8 cellular contexts compared by ENCODE assay signal in genomic region chr15:59104602-59104911, GRCh38. TPM values are rescaled to one million over a fixed set of nuclear protein-coding genes. Genes with fewer than 3 reads are reported as not detected.
A peak's percentile ranks its signal among the peaks of the same experiment; 100 is the strongest.
DNase-seq lines count a peak whose midpoint lies in the region; ATAC-seq and TF ChIP-seq lines count a peak whose summit lies in the region.

No MANE protein-coding gene starts in this region.

- H3K27ac ChIP-seq in iPS DF 6.9 (ENCODE audit: low read length) = no peak overlapping the region

- CTCF ChIA-PET in activated CD8-positive, alpha-beta T cell treated with anti-CD3 and anti-CD28 coated beads for 36 hours (lab: Charles Lee) = no interaction called here

- WGBS in iPS DF 6.9 (ENCODE audit: insufficient coverage, insufficient read length) = no CpG with 5 or more reads among the region's 9 CpGs

- peak overlapping the region; percentile 97 for H3K27ac Mint-ChIP-seq in activated CD8-positive, alpha-beta T cell treated with anti-CD3 and anti-CD28 coated beads for 36 hours
- H3K27ac Mint-ChIP-seq in stimulated activated naive B cell treated with anti-CD40 and anti-IgM and Interleukin-4, amounts not matched to agents 10 μg/mL and 1 μg/mL and 100 μg/mL, for 72 hours = peak overlapping the region; percentile 96

- no peaks in the 10 kb centered on the region for H3K27me3 Mint-ChIP-seq in activated CD8-positive, alpha-beta T cell treated with anti-CD3 and anti-CD28 coated beads for 36 hours
- no peaks in the 10 kb centered on the region for H3K27me3 Mint-ChIP-seq in stimulated activated naive B cell treated with anti-CD40 and anti-IgM and Interleukin-4, amounts not matched to agents 10 μg/mL and 1 μg/mL and 100 μg/mL, for 72 hours

- H3K27me3 ChIP-seq in iPS DF 6.9 (ENCODE audit: control insufficient read depth, insufficient read depth, low read length) = no peaks in the 10 kb centered on the region

- POLR2A ChIA-PET in activated CD8-positive, alpha-beta T cell treated with anti-CD3 and anti-CD28 coated beads for 36 hours (lab: Charles Lee) = no interaction called here

- no peaks in the 10 kb centered on the region for H3K9me3 ChIP-seq in iPS DF 6.9 (ENCODE audit: control insufficient read depth, insufficient read depth, low read length)

- ATAC-seq in Right ventricle myocardium inferior = peak; percentile 24
- ATAC-seq in activated CD8-positive, alpha-beta T cell treated with anti-CD3 and anti-CD28 coated beads for 36 hours = no peak
- ATAC-seq in stimulated activated naive B cell treated with anti-CD40 and anti-IgM and Interleukin-4, amounts not matched to agents 10 μg/mL and 1 μg/mL and 100 μg/mL, for 72 hours (replicated peaks) = no peak

- peaks cover 21% of the 10 kb centered on the region for H3K36me3 Mint-ChIP-seq in activated CD8-positive, alpha-beta T cell treated with anti-CD3 and anti-CD28 coated beads for 36 hours (ENCODE audit: low read depth)
- H3K36me3 Mint-ChIP-seq in stimulated activated naive B cell treated with anti-CD40 and anti-IgM and Interleukin-4, amounts not matched to agents 10 μg/mL and 1 μg/mL and 100 μg/mL, for 72 hours = peaks cover 0 to 10% of the 10 kb centered on the region in 2 donors

- intact Hi-C loops in Right ventricle myocardium inferior (cut with DNase I) = no loop called here
- intact Hi-C loops in cardiac septum (cut with DNase I) = no loop called here
- intact Hi-C loops in activated CD8-positive, alpha-beta T cell treated with anti-CD3 and anti-CD28 coated beads for 36 hours (cut with micrococcal nuclease) = no loop called here

- H3K4me1 Mint-ChIP-seq in activated CD8-positive, alpha-beta T cell treated with anti-CD3 and anti-CD28 coated beads for 36 hours (ENCODE audit: low read depth) = peaks cover 11% of the 10 kb centered on the region
- H3K4me1 Mint-ChIP-seq in stimulated activated naive B cell treated with anti-CD40 and anti-IgM and Interleukin-4, amounts not matched to agents 10 μg/mL and 1 μg/mL and 100 μg/mL, for 72 hours = peaks cover 6 to 8% of the 10 kb centered on the region in 2 donors

- DNase-seq in Right ventricle myocardium inferior (ENCODE audit: missing footprints) = no peak
- DNase-seq in cardiac septum (ENCODE audit: low spot score) = no peak
- no peak for DNase-seq in activated CD8-positive, alpha-beta T cell treated with anti-CD3 and anti-CD28 coated beads for 36 hours
- no peak for DNase-seq in iPS DF 6.9 (ENCODE audit: low read depth, low spot score)
- no peak for DNase-seq in stimulated activated naive B cell treated with anti-CD40 and anti-IgM and Interleukin-4, amounts not matched to agents 10 μg/mL and 1 μg/mL and 100 μg/mL, for 72 hours
- DNase-seq in CD1c-positive myeloid dendritic cell (ENCODE audit: extremely low spot score) = no peak
- no peak for DNase-seq in MV-4-11 (lab: John Stamatoyannopoulos, UW)
- no peak for DNase-seq in NCI-H1092 treated with DMSO at 0.1 percent for 48 hours (lab: John Stamatoyannopoulos, UW)

- peak overlapping the region; percentile 51; the same call in 1 of the 2 replicates for H3K4me3 ChIP-seq in iPS DF 6.9 (ENCODE audit: low read length)

- no peak for TF ChIP-seq CTCF in activated CD8-positive, alpha-beta T cell treated with anti-CD3 and anti-CD28 coated beads for 36 hours (IDR thresholded peaks at IDR 0.05)

- no peaks in the 10 kb centered on the region for H3K9me3 Mint-ChIP-seq in activated CD8-positive, alpha-beta T cell treated with anti-CD3 and anti-CD28 coated beads for 36 hours
- no peaks in the 10 kb centered on the region for H3K9me3 Mint-ChIP-seq in stimulated activated naive B cell treated with anti-CD40 and anti-IgM and Interleukin-4, amounts not matched to agents 10 μg/mL and 1 μg/mL and 100 μg/mL, for 72 hours

- H3K4me1 ChIP-seq in iPS DF 6.9 (ENCODE audit: control insufficient read depth, insufficient read depth, low read length) = no peaks in the 10 kb centered on the region

- peaks cover 4% of the 10 kb centered on the region; the same call in 1 of the 2 replicates for H3K36me3 ChIP-seq in iPS DF 6.9 (ENCODE audit: control insufficient read depth, insufficient read depth, low read length)

- H3K4me3 Mint-ChIP-seq in activated CD8-positive, alpha-beta T cell treated with anti-CD3 and anti-CD28 coated beads for 36 hours = peak overlapping the region; percentile 82
- peak overlapping the region; percentile 83 to 86 for H3K4me3 Mint-ChIP-seq in stimulated activated naive B cell treated with anti-CD40 and anti-IgM and Interleukin-4, amounts not matched to agents 10 μg/mL and 1 μg/mL and 100 μg/mL, for 72 hours

RNA-seq across cellular contexts. Expression of gene CCNB2, which starts 0.4 kb away (rescaled TPM):
- total RNA-seq in Right ventricle myocardium inferior = 0.54 TPM
- total RNA-seq in cardiac septum = 0.40 TPM
- 10 to 100 TPM; 61.9 to 64.4 TPM for total RNA-seq in activated CD8-positive, alpha-beta T cell treated with anti-CD3 and anti-CD28 coated beads for 36 hours

Comparison
In these comparisons a context has a peak if more than half of its experiments do, and no peak if none do; other contexts are left out.
1. RNA of gene CCNB2, which starts 0.4 kb away (total RNA-seq): 61.9 to 64.4 TPM in activated CD8-positive, alpha-beta T cell treated with anti-CD3 and anti-CD28 coated beads for 36 hours; 0.54 TPM in Right ventricle myocardium inferior (single experiment) and 0.40 TPM in cardiac septum (single experiment); every median in the first group is over 10 times any median in the second.